25 cellular contexts compared by ENCODE assay signal in the genomic region with DNA sequence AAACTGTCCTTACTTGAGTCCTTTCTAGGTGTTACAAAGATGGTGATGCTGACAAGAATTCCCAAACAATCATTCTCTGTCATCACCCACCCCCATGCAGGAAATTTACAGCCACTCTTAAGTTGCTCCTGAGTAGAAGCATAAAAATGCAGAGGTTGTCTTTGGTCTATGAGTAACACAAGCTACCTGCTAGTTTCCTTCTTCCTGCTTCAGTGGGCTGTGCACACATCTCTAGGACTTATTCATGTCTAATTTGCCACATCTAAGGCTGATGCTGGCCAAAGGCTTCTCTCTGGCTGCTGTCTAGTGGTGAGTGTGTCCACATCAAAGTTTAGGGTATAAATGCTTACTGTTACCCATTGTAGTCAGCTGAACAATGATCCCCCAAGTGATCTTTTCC.
"Had no signal": no experiment of that assay in that cellular context is flagged by ENCODE, and none has a peak within 500 bp of the region (broad histone marks: within the 10 kb centered on the region; RNA-seq: fewer than 3 reads in every experiment).

No MANE protein-coding gene starts in this region.

- FAIRE-seq: pancreas, small intestine had no signal

- H3K36me3 ChIP-seq: neutrophil, pancreas, prostate gland, right lobe of liver, sigmoid colon, stomach, thoracic aorta, thyroid gland, tibial nerve, upper lobe of right lung, vagina had no signal

- ATAC-seq: naive thymus-derived CD8-positive, alpha-beta T cell; natural killer cell treated with Interleukin-12 subunit alpha and Interleukin-12 subunit beta and Interleukin-15 and Interleukin-18, amount 100 ng/mL, for 72 hours; pancreas; right cardiac atrium; right lobe of liver; stimulated activated effector memory CD8-positive, alpha-beta T cell treated with anti-CD3 and anti-CD28 coated beads, Interleukin-12 subunit alpha, Interleukin-12 subunit beta, amount 100 ng/mL, for 72 hours; stimulated activated naive B cell treated with anti-CD40 and anti-IgM and Interleukin-4, amounts not matched to agents 10 μg/mL and 1 μg/mL and 100 μg/mL, for 72 hours; upper lobe of right lung had no signal

- H3K4me3 ChIP-seq: pancreas, prostate gland, right lobe of liver, sigmoid colon, stomach, thoracic aorta, thyroid gland, tibial nerve, upper lobe of right lung, vagina had no signal

- H3K9me3 ChIP-seq: pancreas, prostate gland, right lobe of liver, thoracic aorta, thyroid gland, upper lobe of right lung, vagina had no signal

- H3K27ac ChIP-seq: neutrophil, pancreas, prostate gland, right lobe of liver, sigmoid colon, stomach, thoracic aorta, thyroid gland, tibial nerve, upper lobe of right lung, vagina had no signal

- H3K4me1 ChIP-seq: pancreas, prostate gland, right lobe of liver, tibial nerve, vagina had no signal

- DNase-seq: naive thymus-derived CD8-positive, alpha-beta T cell; nephron progenitor cell; nucleus accumbens; pancreas; right cardiac atrium; right lobe of liver; sigmoid colon; small intestine; stimulated activated CD4-positive, alpha-beta T cell treated with anti-CD3 and anti-CD28 coated beads, Interleukin-15, amount 100 ng/mL, for 24 hours; stimulated activated CD4-positive, alpha-beta T cell treated with anti-CD3 and anti-CD28 coated beads, Interleukin-2, amount 100 ng/mL, for 24 hours; stimulated activated CD4-positive, alpha-beta T cell treated with anti-CD3 and anti-CD28 coated beads, Interleukin-2, amount 100 ng/mL, for 48 hours; stimulated activated CD4-positive, alpha-beta T cell treated with anti-CD3 and anti-CD28 coated beads, Interleukin-4, amount 100 ng/mL, for 24 hours; stimulated activated naive B cell treated with anti-CD40 and anti-IgM and Interleukin-4, amounts not matched to agents 10 μg/mL and 1 μg/mL and 100 μg/mL, for 72 hours; stimulated activated naive CD4-positive, alpha-beta T cell treated with Interleukin-2 at 50 U/mL for 16 hours; stomach; thyroid gland; trophoblast cell; upper lobe of right lung had no signal

- H3K27me3 ChIP-seq: neutrophil, pancreas, right lobe of liver, sigmoid colon, stomach, thyroid gland, tibial nerve, upper lobe of right lung, vagina had no signal
